8 cellular contexts compared by ENCODE assay signal in genomic region chr15:23035964-23036566, GRCh38. TPM values are rescaled to one million over a fixed set of nuclear protein-coding genes. Genes with fewer than 3 reads are reported as not detected.
A peak's percentile ranks its signal among the peaks of the same experiment; 100 is the strongest.
DNase-seq lines count a peak whose midpoint lies in the region; ATAC-seq and TF ChIP-seq lines count a peak whose summit lies in the region.

No MANE protein-coding gene starts in this region.

- H3K27ac Mint-ChIP-seq in CD8-positive, alpha-beta T cell = no peak overlapping the region
- no peak overlapping the region for H3K27ac Mint-ChIP-seq in activated naive CD4-positive, alpha-beta T cell treated with anti-CD3 and anti-CD28 coated beads for 36 hours

- no peak overlapping the region for H3K4me3 Mint-ChIP-seq in CD8-positive, alpha-beta T cell
- no peak overlapping the region for H3K4me3 Mint-ChIP-seq in activated naive CD4-positive, alpha-beta T cell treated with anti-CD3 and anti-CD28 coated beads for 36 hours

- intact Hi-C loops in CD8-positive, alpha-beta T cell (cut with DNase I, micrococcal nuclease) = loop anchor here (5.0 to 10.0 kb wide), 2 partner anchors 191 to 249 kb away; partner anchors contain the start of gene NIPA1 (in 1 of the 2)
- intact Hi-C loops in activated naive CD4-positive, alpha-beta T cell treated with anti-CD3 and anti-CD28 coated beads for 36 hours (cut with micrococcal nuclease) = loop anchor here (5.0 kb wide), 3 partner anchors 249 to 531 kb away; partner anchors contain the start of genes MKRN3 and NIPA1

- no peak for ATAC-seq in CD8-positive, alpha-beta T cell
- ATAC-seq in HG03108 (IDR thresholded peaks at IDR 0.05; ENCODE audit: unreplicated experiment) = no peak

- H3K9me3 Mint-ChIP-seq in CD8-positive, alpha-beta T cell = no peaks in the 10 kb centered on the region
- no peaks in the 10 kb centered on the region for H3K9me3 Mint-ChIP-seq in activated naive CD4-positive, alpha-beta T cell treated with anti-CD3 and anti-CD28 coated beads for 36 hours

- H3K4me1 Mint-ChIP-seq in CD8-positive, alpha-beta T cell (ENCODE audit: low read depth) = peaks cover 30% of the 10 kb centered on the region
- peaks cover 23% of the 10 kb centered on the region for H3K4me1 Mint-ChIP-seq in activated naive CD4-positive, alpha-beta T cell treated with anti-CD3 and anti-CD28 coated beads for 36 hours (ENCODE audit: low read depth)

- H3K36me3 ChIP-seq in CD8-positive, alpha-beta T cell (ENCODE audit: insufficient read depth, low read length) = peaks cover 10% of the 10 kb centered on the region

- peaks cover 42% of the 10 kb centered on the region for H3K36me3 Mint-ChIP-seq in CD8-positive, alpha-beta T cell
- H3K36me3 Mint-ChIP-seq in activated naive CD4-positive, alpha-beta T cell treated with anti-CD3 and anti-CD28 coated beads for 36 hours (ENCODE audit: low read depth) = peaks cover 26% of the 10 kb centered on the region

- CTCF ChIA-PET in CD8-positive, alpha-beta T cell (lab: Charles Lee) = interaction anchor here (0.6 to 2.6 kb wide), 5 partner anchors 9 to 34 kb away, joined by 3 to 10 read pairs (median 4); no protein-coding TSS in a partner anchor
- CTCF ChIA-PET in activated naive CD4-positive, alpha-beta T cell treated with anti-CD3 and anti-CD28 coated beads for 36 hours (lab: Charles Lee) = interaction anchor here (0.6 to 2.7 kb wide), 11 partner anchors 9 to 436 kb away, joined by 3 to 13 read pairs (median 4); no protein-coding TSS in a partner anchor

- peaks cover 18% of the 10 kb centered on the region for H3K4me1 ChIP-seq in CD8-positive, alpha-beta T cell (ENCODE audit: insufficient read depth, low read length)

- POLR2A ChIA-PET in CD8-positive, alpha-beta T cell (lab: Charles Lee) = no interaction called here

- no peaks in the 10 kb centered on the region for H3K9me3 ChIP-seq in CD8-positive, alpha-beta T cell (ENCODE audit: low read length)

- DNase-seq in CD8-positive, alpha-beta T cell = peak in 5 of 7 experiments; percentile 22 to 61 (median 52)
- DNase-seq in GM19238 (ENCODE audit: insufficient read length, low spot score) = peak; percentile 45
- DNase-seq in OCI-M1 (lab: John Stamatoyannopoulos, UW) = peak; percentile 75
- peak; percentile 71 for DNase-seq in activated naive CD4-positive, alpha-beta T cell treated with anti-CD3 and anti-CD28 coated beads for 36 hours
- peak; percentile 72 for DNase-seq in hepatic stellate cell (ENCODE audit: low spot score)
- peak; percentile 24 to 33 for DNase-seq in stimulated activated CD4-positive, alpha-beta T cell treated with anti-CD3 and anti-CD28 coated beads, Interleukin-1b, Interleukin-23, amount 100 ng/mL, for 4 hours (ENCODE audit: low read depth in 2 of 2)
- no peak for DNase-seq in middle frontal gyrus (ENCODE audit: extremely low spot score, low spot score)

- no peak overlapping the region for H3K27ac ChIP-seq in CD8-positive, alpha-beta T cell (ENCODE audit: low read depth, low read length)

- peak; percentile 70 for TF ChIP-seq CTCF in CD8-positive, alpha-beta T cell (IDR thresholded peaks at IDR 0.05)

- H3K4me3 ChIP-seq in CD8-positive, alpha-beta T cell (ENCODE audit: low read depth, low read length) = no peak overlapping the region

- H3K27me3 Mint-ChIP-seq in CD8-positive, alpha-beta T cell (ENCODE audit: low read depth) = no peaks in the 10 kb centered on the region
- no peaks in the 10 kb centered on the region for H3K27me3 Mint-ChIP-seq in activated naive CD4-positive, alpha-beta T cell treated with anti-CD3 and anti-CD28 coated beads for 36 hours (ENCODE audit: low read depth)

- H3K27me3 ChIP-seq in CD8-positive, alpha-beta T cell (ENCODE audit: insufficient read depth, low read length) = no peaks in the 10 kb centered on the region

RNA-seq across cellular contexts. Expression of gene TUBGCP5, which starts 3.3 kb away (rescaled TPM):
- 10 to 100 TPM; 34.4 to 38.5 TPM for total RNA-seq in CD8-positive, alpha-beta T cell
- 10 to 100 TPM; 11.6 to 12.3 TPM for total RNA-seq in activated naive CD4-positive, alpha-beta T cell treated with anti-CD3 and anti-CD28 coated beads for 36 hours

RNA-seq across cellular contexts. Expression of gene CYFIP1, which starts 55.9 kb away (rescaled TPM):
- 1 to 10 TPM; 1.7 to 2.5 TPM for total RNA-seq in CD8-positive, alpha-beta T cell
- total RNA-seq in activated naive CD4-positive, alpha-beta T cell treated with anti-CD3 and anti-CD28 coated beads for 36 hours = 10 to 100 TPM; 34.0 to 35.1 TPM

Comparison
In these comparisons a context has a peak if more than half of its experiments do, and no peak if none do; other contexts are left out.
1. RNA of gene CYFIP1, which starts 55.9 kb away (total RNA-seq): 34.0 to 35.1 TPM in activated naive CD4-positive, alpha-beta T cell treated with anti-CD3 and anti-CD28 coated beads for 36 hours; 1.7 to 2.5 TPM in CD8-positive, alpha-beta T cell; every median in the first group is over 4 times any median in the second.